In the genomic region with DNA sequence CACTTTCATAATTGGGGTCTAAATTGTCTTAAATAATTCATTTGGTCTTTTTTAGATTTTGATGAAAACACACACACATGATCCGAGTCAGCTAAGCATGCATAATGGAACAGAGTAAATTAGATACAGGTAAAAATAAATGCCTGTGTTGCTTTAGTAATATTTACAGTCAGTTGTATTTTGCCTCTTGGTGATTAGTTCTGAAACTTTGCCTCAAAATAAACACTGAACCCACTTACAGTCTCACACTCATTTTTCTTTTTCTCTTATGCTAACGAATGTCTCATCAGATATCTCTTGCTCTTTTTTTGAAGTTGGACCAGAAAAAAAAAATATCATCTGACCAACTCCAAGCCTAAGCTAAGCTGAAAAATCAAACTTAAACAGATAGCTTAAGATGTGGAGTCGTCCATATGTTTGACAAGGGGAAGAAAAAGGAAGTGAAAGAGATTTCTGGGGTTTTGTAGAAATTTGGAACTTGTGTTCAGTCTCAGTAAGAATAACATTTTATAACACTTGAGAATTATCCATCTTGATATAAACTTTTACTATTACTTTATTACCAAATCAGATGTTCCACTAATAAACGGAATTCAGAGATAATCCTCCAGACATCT, we compare ENCODE assay signal across 15 cellular contexts.
DNase-seq lines count a peak whose midpoint lies in the region; ATAC-seq and TF ChIP-seq lines count a peak whose summit lies in the region.
"Had no signal": no experiment of that assay in that cellular context is flagged by ENCODE, and none has a peak within 500 bp of the region (broad histone marks: within the 10 kb centered on the region; RNA-seq: fewer than 3 reads in every experiment).

No MANE protein-coding gene starts in this region.

- no peak overlapping the region for H3K4me3 ChIP-seq in GM12865 (ENCODE audit: low read depth, low read length)
- peak overlapping the region; percentile 2; the same call in 1 of the 2 replicates for H3K4me3 ChIP-seq in OCI-LY3 (ENCODE audit: low read length)
- H3K4me3 ChIP-seq in dorsolateral prefrontal cortex = no peak overlapping the region
- H3K4me3 ChIP-seq in left ventricle myocardium inferior = no peak overlapping the region
- H3K4me3 ChIP-seq in aorta (ENCODE audit: low read length in 2 of 2) = no peak overlapping the region

- TF ChIP-seq CTCF in GM12865 (IDR thresholded peaks at IDR 0.05; ENCODE audit: insufficient read depth, low read depth, low read length, missing control alignments) (no peak), OCI-LY3 (IDR thresholded peaks at IDR 0.05; ENCODE audit: low read depth, low read length) (no peak), dorsolateral prefrontal cortex (IDR thresholded peaks at IDR 0.05 in 54 of 56, conservative IDR thresholded peaks at IDR 0.05 in 2 of 56; ENCODE audit: low read depth in 1 of 56, partially characterized antibody in 56 of 56) (no peak), left ventricle myocardium inferior (IDR thresholded peaks at IDR 0.05; ENCODE audit: borderline replicate concordance) (no peak)

- intact Hi-C loops in dorsolateral prefrontal cortex (cut with DNase I) = no loop called here
- intact Hi-C loops in left ventricle myocardium inferior (cut with micrococcal nuclease) = no loop called here
- intact Hi-C loops in aorta (cut with DNase I) = no loop called here

- no peaks in the 10 kb centered on the region for H3K79me2 ChIP-seq in OCI-LY3 (ENCODE audit: low read length)

- peak; percentile 84 for ATAC-seq in GM18502 (IDR thresholded peaks at IDR 0.05; ENCODE audit: poor library complexity, unreplicated experiment)
- ATAC-seq in HG03442 (IDR thresholded peaks at IDR 0.05; ENCODE audit: unreplicated experiment) = peak; percentile 63
- ATAC-seq in aorta (ENCODE audit: low FRiP score) = no peak

- H3K27me3 ChIP-seq in OCI-LY3 (ENCODE audit: low read depth, low read length) (no peaks in the 10 kb centered on the region), dorsolateral prefrontal cortex (no peaks in the 10 kb centered on the region), left ventricle myocardium inferior (ENCODE audit: low read depth) (no peaks in the 10 kb centered on the region), aorta (ENCODE audit: control insufficient read depth in 1 of 2, insufficient read depth in 2 of 2, low read length in 1 of 2) (no peaks in the 10 kb centered on the region)

- no peaks in the 10 kb centered on the region for H3K36me3 ChIP-seq in OCI-LY3 (replicated peaks; ENCODE audit: low read depth, low read length)
- H3K36me3 ChIP-seq in left ventricle myocardium inferior = no peaks in the 10 kb centered on the region
- H3K36me3 ChIP-seq in aorta (ENCODE audit: control insufficient read depth in 1 of 2, insufficient read depth in 2 of 2, low read length in 1 of 2) = no peaks in the 10 kb centered on the region

- H4K20me1 ChIP-seq in OCI-LY3 (ENCODE audit: insufficient read depth, low read length) = no peaks in the 10 kb centered on the region

- WGBS in aorta, 2 donors = 65 to 68% methylated on average over 4 of the region's 4 CpGs

- H3K4me1 ChIP-seq in OCI-LY3 (ENCODE audit: low read length) = peaks cover 14% of the 10 kb centered on the region
- H3K4me1 ChIP-seq in left ventricle myocardium inferior = no peaks in the 10 kb centered on the region
- no peaks in the 10 kb centered on the region for H3K4me1 ChIP-seq in aorta (ENCODE audit: control insufficient read depth in 1 of 2, insufficient read depth in 2 of 2, low read length in 2 of 2)

- peak overlapping the region; percentile 46 for H3K4me2 ChIP-seq in OCI-LY3 (ENCODE audit: low read length)

- H3K9me3 ChIP-seq in OCI-LY3 (ENCODE audit: insufficient read depth, low read length) (no peaks in the 10 kb centered on the region), left ventricle myocardium inferior (replicated peaks) (peaks cover 17% of the 10 kb centered on the region), aorta (ENCODE audit: control insufficient read depth, low read length) (no peaks in the 10 kb centered on the region)

- peak overlapping the region; percentile 10; the same call in 1 of the 2 replicates for H2AFZ ChIP-seq in OCI-LY3 (ENCODE audit: low read depth, low read length)

- H3K9ac ChIP-seq in OCI-LY3 (ENCODE audit: low read length) = no peak overlapping the region

- H3K27ac ChIP-seq in OCI-LY3 (ENCODE audit: low read length) = peak overlapping the region; percentile 29
- no peak overlapping the region for H3K27ac ChIP-seq in dorsolateral prefrontal cortex
- no peak overlapping the region for H3K27ac ChIP-seq in left ventricle myocardium inferior (replicated peaks)
- no peak overlapping the region for H3K27ac ChIP-seq in aorta (ENCODE audit: low read depth in 1 of 2, low read length in 2 of 2)

- peak; percentile 11 for DNase-seq in GM12865 (ENCODE audit: low read depth)
- no peak for DNase-seq in dorsolateral prefrontal cortex
- no peak for DNase-seq in left ventricle myocardium inferior
- DNase-seq in aorta = no peak
- DNase-seq: C1 segment of cervical spinal cord; Calu3; CD4-positive, alpha-beta T cell; DMS 273 treated with DMSO at 0.1 percent for 48 hours; GOT3; H9; IMR-90; KBM-7 had no signal
